ENCODE assay signal across 8 cellular contexts in the genomic region with DNA sequence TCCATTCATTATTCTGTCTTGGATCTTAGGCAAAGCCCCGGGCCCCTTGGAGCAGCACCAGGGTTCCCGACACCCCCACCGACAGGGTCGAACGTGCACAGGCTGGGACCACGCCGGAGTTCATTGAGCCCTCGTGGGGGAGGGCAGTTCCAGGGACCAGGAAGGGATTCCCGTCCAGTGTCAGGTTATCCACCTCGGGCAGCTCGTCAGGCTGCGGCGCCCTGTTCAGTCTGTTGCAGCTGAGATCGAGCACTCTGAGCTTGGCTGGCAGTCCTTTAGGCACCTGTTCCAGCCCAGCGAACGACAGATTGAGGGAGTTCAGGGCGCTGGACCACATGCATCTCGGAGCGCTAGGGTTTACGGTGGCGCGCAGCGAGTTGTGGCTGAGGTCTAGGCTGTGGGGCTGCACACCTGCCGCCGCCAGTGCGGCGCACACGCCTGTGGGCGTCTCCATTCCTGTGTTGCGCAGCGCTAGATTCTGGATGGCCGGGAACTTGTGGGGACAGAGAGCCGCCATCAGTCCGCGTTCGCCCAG. TPM values are rescaled to one million over a fixed set of nuclear protein-coding genes. Genes with fewer than 3 reads are reported as not detected.
DNase-seq lines count a peak whose midpoint lies in the region; ATAC-seq lines count a peak whose summit lies in the region.

No MANE protein-coding gene starts in this region.

- peaks cover 19 to 20% (median 20%) of the 10 kb centered on the region in 3 donors for H3K4me1 ChIP-seq in skeletal muscle tissue (ENCODE audit: control insufficient read depth in 3 of 3, insufficient read depth in 3 of 3, low read length in 3 of 3)

- H3K9me3 ChIP-seq in skeletal muscle tissue (ENCODE audit: control insufficient read depth in 3 of 3, low read length in 3 of 3): no peaks in the 10 kb centered on the region

- H3K36me3 Mint-ChIP-seq in activated T-cell treated with anti-CD3 and anti-CD28 coated beads, Interleukin-2, amount 50 U/mL, for 24 hours (ENCODE audit: low read depth): no peaks in the 10 kb centered on the region

- H3K9me3 Mint-ChIP-seq in activated T-cell treated with anti-CD3 and anti-CD28 coated beads, Interleukin-2, amount 50 U/mL, for 24 hours: no peaks in the 10 kb centered on the region

- no peaks in the 10 kb centered on the region for H3K27me3 ChIP-seq in skeletal muscle tissue (ENCODE audit: control insufficient read depth in 3 of 3, insufficient read depth in 3 of 3, low read length in 3 of 3)

- DNase-seq in activated T-cell treated with anti-CD3 and anti-CD28 coated beads for 48 hours (ENCODE audit: low read depth) (peak; percentile 20), Right ventricle myocardium inferior (ENCODE audit: missing footprints) (no peak), AG08395 (ENCODE audit: low spot score) (no peak), RKO (ENCODE audit: low spot score) (no peak)
- DNase-seq in activated T-cell treated with anti-CD3 and anti-CD28 coated beads, Interleukin-2, amount 50 U/mL, for 1 hour: no peak
- no peak for DNase-seq in activated T-cell treated with anti-CD3 and anti-CD28 coated beads, Interleukin-2, amount 50 U/mL, for 24 hours

- H3K9ac ChIP-seq in skeletal muscle tissue (ENCODE audit: low read depth in 1 of 3, low read length in 3 of 3): peak overlapping the region; percentile 74 to 90 (median 86)

- peak overlapping the region; percentile 85 to 97 (median 92) for H3K4me3 ChIP-seq in skeletal muscle tissue (ENCODE audit: low read length in 3 of 3)

- H3K4me3 Mint-ChIP-seq in activated T-cell treated with anti-CD3 and anti-CD28 coated beads, Interleukin-2, amount 50 U/mL, for 24 hours: peak overlapping the region; percentile 75

- intact Hi-C loops in Right ventricle myocardium inferior (cut with DNase I): no loop called here

- peaks cover 35% of the 10 kb centered on the region for H3K4me1 Mint-ChIP-seq in activated T-cell treated with anti-CD3 and anti-CD28 coated beads, Interleukin-2, amount 50 U/mL, for 24 hours (ENCODE audit: low read depth)

- peaks cover 28% of the 10 kb centered on the region for H3K27me3 Mint-ChIP-seq in activated T-cell treated with anti-CD3 and anti-CD28 coated beads, Interleukin-2, amount 50 U/mL, for 24 hours

- ATAC-seq in HG03175 (IDR thresholded peaks at IDR 0.05; ENCODE audit: unreplicated experiment) (peak; percentile 37), Right ventricle myocardium inferior (peak; percentile 38)

- no peaks in the 10 kb centered on the region for H3K36me3 ChIP-seq in skeletal muscle tissue (ENCODE audit: control insufficient read depth in 3 of 3, insufficient read depth in 3 of 3, low read length in 3 of 3)

- H3K27ac ChIP-seq in skeletal muscle tissue (ENCODE audit: low read depth, low read length): peak overlapping the region; percentile 76

- H3K27ac Mint-ChIP-seq in activated T-cell treated with anti-CD3 and anti-CD28 coated beads, Interleukin-2, amount 50 U/mL, for 24 hours: no peak overlapping the region

RNA-seq across cellular contexts. Expression of gene CD14, which starts 1.1 kb away (rescaled TPM):
- total RNA-seq in Right ventricle myocardium inferior (46.1 TPM), skeletal muscle tissue (39.7 TPM)

RNA-seq across cellular contexts. Expression of gene TMCO6, which starts 7.4 kb away (rescaled TPM):
- total RNA-seq in Right ventricle myocardium inferior: 4.2 TPM
- total RNA-seq in skeletal muscle tissue: 2.6 TPM

RNA-seq across cellular contexts. Expression of gene NDUFA2, which starts 15.5 kb away (rescaled TPM):
- total RNA-seq in Right ventricle myocardium inferior (146 TPM), skeletal muscle tissue (42.8 TPM)

RNA-seq across cellular contexts. Expression of gene IK, which starts 15.7 kb away (rescaled TPM):
- total RNA-seq in Right ventricle myocardium inferior (66.4 TPM), skeletal muscle tissue (60.5 TPM)

RNA-seq across cellular contexts. Expression of gene WDR55, which starts 32.8 kb away (rescaled TPM):
- 11.2 TPM for total RNA-seq in Right ventricle myocardium inferior
- total RNA-seq in skeletal muscle tissue: 9.4 TPM
